Comparison of ENCODE assay signal across 9 cellular contexts in genomic region chr4:186551849-186552248, GRCh38. TPM values are rescaled to one million over a fixed set of nuclear protein-coding genes. Genes with fewer than 3 reads are reported as not detected.
"Had no signal": no experiment of that assay in that cellular context is flagged by ENCODE, and none has a peak within 500 bp of the region (broad histone marks: within the 10 kb centered on the region; RNA-seq: fewer than 3 reads in every experiment).

No MANE protein-coding gene starts in this region.

- H3K4me3 ChIP-seq: K562 had no signal

- ATAC-seq: HepG2, K562 had no signal

- DNase-seq: IMR-90, KBM-7, KG1 had no signal

- H3K27ac ChIP-seq: HL-60 had no signal

RNA-seq across cellular contexts. Expression of gene MTNR1A, which starts 3.5 kb away (rescaled TPM):
- total RNA-seq: HepG2, HT-29, HT1080, IMR-90 had no signal
- polyA plus RNA-seq: HepG2, IgD-negative memory B cell, IMR-90 had no signal
